23 cellular contexts compared by ENCODE assay signal in the genomic region with DNA sequence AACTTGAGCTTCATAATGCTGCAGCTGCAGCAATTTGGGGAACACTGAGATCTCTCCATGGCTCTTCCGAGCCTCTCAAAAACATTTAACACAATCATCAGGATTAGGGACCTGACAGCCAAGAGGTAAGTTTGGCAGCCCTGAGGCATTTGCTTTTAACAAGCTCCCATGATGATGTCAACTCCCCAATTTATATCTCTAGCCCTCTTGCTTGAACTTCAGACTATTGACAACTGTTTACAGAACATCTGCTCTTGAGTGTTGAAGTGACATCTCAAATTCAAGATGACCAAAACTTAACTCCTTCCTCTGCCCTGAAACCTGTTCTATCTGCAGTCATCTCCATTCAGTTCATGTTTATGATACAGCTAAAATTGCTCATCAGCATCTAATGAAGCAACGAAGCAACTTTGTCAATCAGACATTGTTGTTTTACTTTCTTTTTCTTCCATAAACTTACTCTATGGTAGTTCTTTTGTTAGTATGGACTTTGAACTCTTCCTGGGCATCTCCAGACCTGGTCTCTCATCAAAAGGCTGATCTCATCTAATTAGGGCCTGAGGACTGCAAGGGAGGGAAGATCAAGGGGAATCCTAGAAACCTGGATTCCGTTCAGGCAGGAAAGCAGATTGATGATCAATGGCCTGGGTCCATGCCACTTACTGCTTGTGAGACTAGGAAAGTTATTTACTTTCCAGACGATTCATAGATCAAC. TPM values are rescaled to one million over a fixed set of nuclear protein-coding genes. Genes with fewer than 3 reads are reported as not detected.
"Had no signal": no experiment of that assay in that cellular context is flagged by ENCODE, and none has a peak within 500 bp of the region (broad histone marks: within the 10 kb centered on the region; RNA-seq: fewer than 3 reads in every experiment).

No MANE protein-coding gene starts in this region.

- DNase-seq: activated B cell treated with CpG ODN at 0.5 μM for 24 hours; activated CD4-positive, alpha-beta T cell treated with anti-CD3 and anti-CD28 coated beads for 36 hours; activated CD4-positive, alpha-beta T cell treated with anti-CD3 and anti-CD28 coated beads, Interleukin-2, amount 50 U/mL, for 48 hours; activated naive CD4-positive, alpha-beta T cell treated with anti-CD3 and anti-CD28 coated beads for 36 hours; activated T-cell treated with anti-CD3 and anti-CD28 coated beads, Interleukin-2, amount 50 U/mL, for 48 hours; amygdala; cortex of kidney; endodermal cell; heart right ventricle; islet precursor cell; natural killer cell; stimulated activated CD4-positive, alpha-beta T cell treated with anti-CD3 and anti-CD28 coated beads, Interleukin-2, amount 100 ng/mL, for 24 hours; T1000; transverse colon; uterus had no signal

- H3K4me3 ChIP-seq: heart right ventricle, lung, right atrium auricular region, skin epidermis, transverse colon, uterus had no signal

- H3K27me3 ChIP-seq: heart right ventricle, right atrium auricular region, transverse colon, uterus had no signal

- H3K27ac ChIP-seq: right atrium auricular region, skin epidermis, transverse colon, uterus had no signal

- ATAC-seq: activated CD4-positive, alpha-beta T cell treated with anti-CD3 and anti-CD28 coated beads for 36 hours; left lobe of liver; natural killer cell; stimulated activated effector memory CD8-positive, alpha-beta T cell treated with anti-CD3 and anti-CD28 coated beads, Interleukin-12 subunit alpha, Interleukin-12 subunit beta, amount 100 ng/mL, for 72 hours had no signal

- H3K36me3 ChIP-seq: heart right ventricle, right atrium auricular region, transverse colon, uterus had no signal

- H3K4me1 ChIP-seq: right atrium auricular region, uterus had no signal

- H3K9me3 ChIP-seq: heart right ventricle, right atrium auricular region, transverse colon, uterus had no signal

RNA-seq across cellular contexts. Expression of gene M1AP, which starts 54.0 kb away (rescaled TPM):
- total RNA-seq: activated B cell treated with CpG ODN at 0.5 μM for 24 hours; fibroblast of villous mesenchyme; left lobe of liver; natural killer cell; T-helper 1 cell treated with Interleukin-12 subunit alpha and Interleukin-12 subunit beta and Interleukin-4 antibody, amounts not matched to agents 30 ng/mL and 1 ng/mL, for 36 hours; temporal lobe had no signal
